28 cellular contexts compared by ENCODE assay signal in genomic region chr18:1657888-1658287, GRCh38.
"Had no signal": no experiment of that assay in that cellular context is flagged by ENCODE, and none has a peak within 500 bp of the region (broad histone marks: within the 10 kb centered on the region; RNA-seq: fewer than 3 reads in every experiment).

No MANE protein-coding gene starts in this region.

- H3K4me1 ChIP-seq: foreskin keratinocyte, gastrocnemius medialis, heart left ventricle had no signal

- H3K27me3 ChIP-seq: brain microvascular endothelial cell, foreskin keratinocyte, gastrocnemius medialis, heart left ventricle had no signal

- DNase-seq: activated B cell treated with CpG ODN at 0.5 μM for 24 hours; activated CD4-positive, alpha-beta T cell treated with anti-CD3 and anti-CD28 coated beads for 48 hours; activated CD4-positive, alpha-beta T cell treated with anti-CD3 and anti-CD28 coated beads, Interleukin-2, amount 50 U/mL, for 1 hour; activated CD4-positive, alpha-beta T cell treated with anti-CD3 and anti-CD28 coated beads, Interleukin-2, amount 50 U/mL, for 48 hours; activated CD8-positive, alpha-beta memory T cell treated with anti-CD3 and anti-CD28 coated beads for 24 hours; activated CD8-positive, alpha-beta T cell treated with anti-CD3 and anti-CD28 coated beads for 36 hours; activated effector memory CD4-positive, alpha-beta T cell treated with Interleukin-2 at 50 U/mL for 16 hours; activated gamma-delta T cell treated with Interleukin-2 at 50 U/mL for 16 hours; activated naive CD4-positive, alpha-beta T cell treated with anti-CD3 and anti-CD28 coated beads, Interleukin-2, amount 50 U/mL, for 16 hours; activated naive CD4-positive, alpha-beta T cell treated with Interleukin-2 at 50 U/mL for 16 hours; activated T-cell treated with anti-CD3 and anti-CD28 coated beads, Interleukin-2, amount 50 U/mL, for 4 hours; amniotic stem cell; anterior cingulate cortex; brain microvascular endothelial cell; dorsolateral prefrontal cortex; effector memory CD4-positive, alpha-beta T cell; endodermal cell; foreskin keratinocyte; gastrocnemius medialis; glutamatergic neuron; heart left ventricle; T-helper 17 cell; T1000; WERI-Rb-1 had no signal

- H3K9me3 ChIP-seq: gastrocnemius medialis, heart left ventricle had no signal

- ATAC-seq: activated CD4-positive, CD25-positive, alpha-beta regulatory T cell treated with anti-CD3 and anti-CD28 coated beads, Interleukin-2, amount 50 U/mL, for 24 hours; activated CD8-positive, alpha-beta T cell treated with anti-CD3 and anti-CD28 coated beads for 36 hours; activated T-cell treated with anti-CD3 and anti-CD28 coated beads, Interleukin-2, amount 50 U/mL, for 4 hours; activated T-helper 17 cell treated with anti-CD3 and anti-CD28 coated beads, Interleukin-2, amount 50 U/mL, for 72 hours; esophagus mucosa; foreskin keratinocyte; gastrocnemius medialis; heart left ventricle; T-helper 17 cell had no signal

- H3K4me3 ChIP-seq: coronary artery, dorsolateral prefrontal cortex, gastrocnemius medialis, heart left ventricle had no signal

- H3K36me3 ChIP-seq: brain microvascular endothelial cell, gastrocnemius medialis, heart left ventricle, WERI-Rb-1 had no signal

- H3K27ac ChIP-seq: brain microvascular endothelial cell, coronary artery, dorsolateral prefrontal cortex, foreskin keratinocyte, gastrocnemius medialis, heart left ventricle, WERI-Rb-1 had no signal
